Comparison of ENCODE assay signal across 14 cellular contexts in genomic region chr3:170372190-170372879, GRCh38. TPM values are rescaled to one million over a fixed set of nuclear protein-coding genes. Genes with fewer than 3 reads are reported as not detected.
DNase-seq lines count a peak whose midpoint lies in the region; ATAC-seq and TF ChIP-seq lines count a peak whose summit lies in the region.
"Had no signal": no experiment of that assay in that cellular context is flagged by ENCODE, and none has a peak within 500 bp of the region (broad histone marks: within the 10 kb centered on the region; RNA-seq: fewer than 3 reads in every experiment).

No MANE protein-coding gene starts in this region.

- TF ChIP-seq CTCF in GM23338 (conservative IDR thresholded peaks at IDR 0.05; ENCODE audit: low read depth in 2 of 2) (no peak), activated B cell treated with CpG ODN at 0.5 μM for 24 hours (IDR thresholded peaks at IDR 0.05) (no peak), psoas muscle (IDR thresholded peaks at IDR 0.05) (no peak)

- no peaks in the 10 kb centered on the region for H3K9me3 ChIP-seq in psoas muscle
- H3K9me3 ChIP-seq: neutrophil, spleen, thyroid gland had no signal

- H3K4me1 ChIP-seq in GM23338 (ENCODE audit: insufficient read depth) (peaks cover 45% of the 10 kb centered on the region), psoas muscle (peaks cover 35% of the 10 kb centered on the region)

- peaks cover 90% of the 10 kb centered on the region for H4K20me1 ChIP-seq in GM23338 (replicated peaks; ENCODE audit: insufficient read depth)

- DNase-seq in GM23338 (ENCODE audit: low spot score) (no peak), NCI-H1092 (lab: John Stamatoyannopoulos, UW) (peak; percentile 40), activated B cell treated with CpG ODN at 0.5 μM for 24 hours (no peak), psoas muscle (no peak), HT-29 (ENCODE audit: low spot score) (no peak), posterior cingulate gyrus (no peak), NCI-H345 treated with DMSO at 0.1 percent for 48 hours (lab: John Stamatoyannopoulos, UW; ENCODE audit: unreplicated experiment) (no peak)
- DNase-seq: activated CD4-positive, alpha-beta T cell treated with anti-CD3 and anti-CD28 coated beads, Interleukin-2, amount 50 U/mL, for 48 hours; activated effector memory CD4-positive, alpha-beta T cell treated with anti-CD3 and anti-CD28 coated beads, Interleukin-2, amount 50 U/mL, for 16 hours; spleen; T1000; thyroid gland had no signal

- H3K4me3 ChIP-seq in GM23338 (0 out of 2 replicates have a peak overlapping the region, but pooled peaks have one; percentile 4), psoas muscle (no peak overlapping the region)
- H3K4me3 ChIP-seq: spleen, thyroid gland had no signal

- no peak for ATAC-seq in GM23338
- ATAC-seq in activated B cell treated with CpG ODN at 0.5 μM for 24 hours (ENCODE audit: low read depth), result no peak
- peak; percentile 44 to 64 (median 52) for ATAC-seq in psoas muscle

- CTCF ChIA-PET in activated B cell treated with CpG ODN at 0.5 μM for 24 hours (lab: Charles Lee), result interaction anchor here (1.0 kb wide), 1 partner anchor 15 kb away, joined by 3 read pairs; the partner anchor contains the start of gene SKIL

- peaks cover 32% of the 10 kb centered on the region; the same call in 2 of the 3 replicates for H3K4me1 Mint-ChIP-seq in GM23338
- H3K4me1 Mint-ChIP-seq in activated B cell treated with CpG ODN at 0.5 μM for 24 hours, result peaks cover 67% of the 10 kb centered on the region

- 17 to 28% (median 22%) methylated on average over 2 of the region's 2 CpGs for WGBS in psoas muscle, 3 donors

- H3K9me3 Mint-ChIP-seq in GM23338 (no peaks in the 10 kb centered on the region), activated B cell treated with CpG ODN at 0.5 μM for 24 hours (no peaks in the 10 kb centered on the region)

- H3K36me3 ChIP-seq in GM23338 (ENCODE audit: insufficient read depth) (peaks cover 4% of the 10 kb centered on the region; the same call in 1 of the 2 replicates), psoas muscle (ENCODE audit: insufficient read depth in 1 of 2, low read depth in 1 of 2) (peaks cover 0 to 2% of the 10 kb centered on the region in 2 donors)
- H3K36me3 ChIP-seq: thyroid gland had no signal

- no peak overlapping the region for H3K4me3 Mint-ChIP-seq in GM23338
- no peak overlapping the region for H3K4me3 Mint-ChIP-seq in activated B cell treated with CpG ODN at 0.5 μM for 24 hours

- H3K27me3 Mint-ChIP-seq in GM23338 (ENCODE audit: insufficient read depth, low read depth, poor library complexity), result no peaks in the 10 kb centered on the region
- H3K27me3 Mint-ChIP-seq in activated B cell treated with CpG ODN at 0.5 μM for 24 hours, result no peaks in the 10 kb centered on the region

- POLR2A ChIA-PET in activated B cell treated with CpG ODN at 0.5 μM for 24 hours (lab: Charles Lee), result interaction anchor here (0.6 kb wide), 1 partner anchor 59 kb away, joined by 11 read pairs; no protein-coding TSS in a partner anchor

- H3K27me3 ChIP-seq in GM23338 (ENCODE audit: insufficient read depth), result no peaks in the 10 kb centered on the region
- no peaks in the 10 kb centered on the region for H3K27me3 ChIP-seq in psoas muscle (ENCODE audit: insufficient read depth in 3 of 3, low read length in 2 of 3)
- H3K27me3 ChIP-seq: neutrophil, spleen, thyroid gland had no signal

- peaks cover 67% of the 10 kb centered on the region for H3K36me3 Mint-ChIP-seq in GM23338 (ENCODE audit: low read depth)
- H3K36me3 Mint-ChIP-seq in activated B cell treated with CpG ODN at 0.5 μM for 24 hours (ENCODE audit: low read depth), result peaks cover 44% of the 10 kb centered on the region

- H3K27ac Mint-ChIP-seq in GM23338 (no peak overlapping the region), activated B cell treated with CpG ODN at 0.5 μM for 24 hours (peak overlapping the region; percentile 59)

- H3K9me2 ChIP-seq in GM23338 (ENCODE audit: insufficient read depth), result no peaks in the 10 kb centered on the region

- peaks cover 5% of the 10 kb centered on the region for H3F3A ChIP-seq in GM23338 (replicated peaks; ENCODE audit: low read depth)

- H3K4me2 ChIP-seq in GM23338, result peak overlapping the region; percentile 41; the same call in 1 of the 2 replicates
- H3K4me2 ChIP-seq: KMS-11 had no signal

- H3K79me2 ChIP-seq in GM23338 (replicated peaks; ENCODE audit: insufficient read depth), result peaks cover 100% of the 10 kb centered on the region

- intact Hi-C loops in activated B cell treated with CpG ODN at 0.5 μM for 24 hours (cut with micrococcal nuclease) (loop anchor here (1.0 kb wide), 1 partner anchor 12 kb away; no protein-coding TSS in a partner anchor), psoas muscle (cut with DNase I) (no loop called here), posterior cingulate gyrus (cut with DNase I) (loop anchor here (10.0 kb wide), 1 partner anchor 68 kb away; no protein-coding TSS in a partner anchor)

- H2AFZ ChIP-seq in GM23338, result no peak overlapping the region

- H3K27ac ChIP-seq in GM23338 (ENCODE audit: low read depth) (peak overlapping the region; percentile 34; the same call in 1 of the 2 replicates), psoas muscle (peak overlapping the region; percentile 59)
- H3K27ac ChIP-seq: KMS-11, neutrophil, thyroid gland had no signal

TF ChIP-seq in GM23338, 12 proteins besides CTCF, POLR2A, EP300 and RAD21 (continues in another document):
- TF ChIP-seq ZNF331 (CRISPR knock-in tag; IDR thresholded peaks at IDR 0.05; ENCODE audit: low read depth) (no peak), ZNF114 (CRISPR knock-in tag; IDR thresholded peaks at IDR 0.05) (no peak), STAT1 (IDR thresholded peaks at IDR 0.05; ENCODE audit: unreplicated experiment) (no peak)

RNA-seq across cellular contexts. Expression of gene SKIL, which starts 14.8 kb away (rescaled TPM):
- total RNA-seq in GM23338 (2014; rRNA removed; shearing (Covaris generic)), result 309 and 358 TPM in 2 replicates
- polyA plus RNA-seq in GM23338 (2016; fragmentation: Nextera tagmentation; extraction: Ambion mirVana) (134 and 141 TPM in 2 replicates), psoas muscle (10 to 100 TPM in 2 of 3 donors, 1 to 10 TPM in 1; 7.3 to 15.9 (median 14.0) TPM)
- total RNA-seq in activated B cell treated with CpG ODN at 0.5 μM for 24 hours (112 and 123 TPM in 2 replicates), psoas muscle (10 to 100 TPM; 30.1 to 46.6 (median 40.2) TPM)
- total RNA-seq in HT-29 (2014; rRNA removed; shearing (Covaris generic)), result 51.7 and 54.2 TPM in 2 replicates

RNA-seq across cellular contexts. Expression of gene CLDN11, which starts 46.3 kb away (rescaled TPM):
- 8.1 and 8.3 TPM in 2 replicates for total RNA-seq in GM23338 (2014; rRNA removed; shearing (Covaris generic))
- polyA plus RNA-seq in GM23338 (2016; fragmentation: Nextera tagmentation; extraction: Ambion mirVana), result 5.2 and 6.8 TPM in 2 replicates
- total RNA-seq in activated B cell treated with CpG ODN at 0.5 μM for 24 hours, result 0.51 and 0.69 TPM in 2 replicates
- 1 to 10 TPM; 1.5 to 3.0 (median 2.1) TPM for total RNA-seq in psoas muscle
- polyA plus RNA-seq in psoas muscle, result 1 to 10 TPM; 1.3 to 2.8 (median 1.7) TPM
- total RNA-seq in HT-29 (2014; rRNA removed; shearing (Covaris generic)), result 0.56 and 0.63 TPM in 2 replicates

Comparison
In these comparisons a context has a peak if more than half of its experiments do, and no peak if none do; other contexts are left out.
1. ATAC-seq: peak in psoas muscle (4 of 4); none in GM23338 (single experiment) and activated B cell treated with CpG ODN at 0.5 μM for 24 hours (single experiment).
2. intact Hi-C loops: an anchor here in activated B cell treated with CpG ODN at 0.5 μM for 24 hours (1.0 kb wide) and posterior cingulate gyrus (10.0 kb wide); none called in psoas muscle.